In genomic region chr12:92136883-92137582, GRCh38 we compare ENCODE assay signal across 2 cellular contexts.
TF ChIP-seq lines count a peak whose summit lies in the region.

No MANE protein-coding gene starts in this region.

TF ChIP-seq in IMR-90, 13 proteins besides CTCF, POLR2A, EP300 and RAD21 (continued from another document):
- TF ChIP-seq BHLHE40 (IDR thresholded peaks at IDR 0.05; ENCODE audit: low read depth, low read length) (peak; percentile 46; the same call in 1 of the 2 replicates), RCOR1 (IDR thresholded peaks at IDR 0.05; ENCODE audit: insufficient replicate concordance, low read length) (no peak), MAZ (IDR thresholded peaks at IDR 0.05; ENCODE audit: borderline replicate concordance, low read depth, low read length) (no peak), ELK1 (IDR thresholded peaks at IDR 0.05; ENCODE audit: borderline replicate concordance, low read depth, low read length) (no peak), CHD1 (IDR thresholded peaks at IDR 0.05; ENCODE audit: low read depth, low read length) (no peak), NFE2L2 (IDR thresholded peaks at IDR 0.05; ENCODE audit: low read depth, low read length) (no peak; the same call in 1 of the 2 replicates), MXI1 (IDR thresholded peaks at IDR 0.05; ENCODE audit: borderline replicate concordance, low read depth, low read length) (no peak), CEBPB (IDR thresholded peaks at IDR 0.05; ENCODE audit: low read depth, low read length) (peak; percentile 97), MAFK (IDR thresholded peaks at IDR 0.05; ENCODE audit: low read depth, low read length) (no peak), SMC3 (IDR thresholded peaks at IDR 0.05; ENCODE audit: low read depth, low read length) (0 out of 2 replicates have a peak, but pooled peaks have one; percentile 14), FOS (IDR thresholded peaks at IDR 0.05; ENCODE audit: low read depth, low read length) (peak; percentile 93), USF2 (IDR thresholded peaks at IDR 0.05; ENCODE audit: low read depth, low read length) (no peak)

TF ChIP-seq in liver, 16 proteins besides CTCF, POLR2A, EP300 and RAD21 (continued from another document):
- TF ChIP-seq FOXA1 (IDR thresholded peaks at IDR 0.05) (no peak), REST (IDR thresholded peaks at IDR 0.05) (peak; percentile 11), ATF3 (IDR thresholded peaks at IDR 0.05) (peak; percentile 15), SP1 (IDR thresholded peaks at IDR 0.05) (peak; percentile 3)
